In the genomic region with DNA sequence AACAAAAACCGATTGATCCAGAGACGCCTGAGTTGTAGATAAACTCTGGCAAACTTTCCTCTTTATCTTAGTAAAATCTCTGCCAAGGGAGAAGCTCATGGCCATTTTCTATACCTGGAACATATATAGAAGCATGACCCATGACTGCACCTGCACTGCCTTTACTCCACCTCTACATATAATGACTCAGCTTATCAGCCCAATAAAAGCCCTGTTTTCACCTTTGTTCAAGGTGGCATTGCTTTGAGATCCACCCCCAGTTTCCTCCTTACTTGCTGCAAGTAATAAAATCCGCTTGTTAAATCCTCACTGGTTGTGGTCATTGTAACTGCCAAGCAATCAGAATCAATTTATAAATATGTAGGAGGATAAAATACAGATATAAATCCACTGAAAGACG, we compare ENCODE assay signal across 28 cellular contexts.
"Had no signal": no experiment of that assay in that cellular context is flagged by ENCODE, and none has a peak within 500 bp of the region (broad histone marks: within the 10 kb centered on the region; RNA-seq: fewer than 3 reads in every experiment).

No MANE protein-coding gene starts in this region.

- H3K9me3 ChIP-seq: ascending aorta, sigmoid colon, thoracic aorta, upper lobe of left lung had no signal

- H3K27ac Mint-ChIP-seq: activated B cell treated with CpG ODN at 0.5 μM for 24 hours; activated CD4-positive, alpha-beta T cell treated with anti-CD3 and anti-CD28 coated beads for 36 hours; activated naive CD4-positive, alpha-beta T cell treated with anti-CD3 and anti-CD28 coated beads, Interleukin-2, amount 50 U/mL, for 72 hours; activated T-cell treated with anti-CD3 and anti-CD28 coated beads, Interleukin-2, amount 50 U/mL, for 24 hours; activated T-helper 17 cell treated with anti-CD3 and anti-CD28 coated beads, Interleukin-2, amount 50 U/mL, for 72 hours; memory B cell; naive B cell; T-helper 1 cell treated with Interleukin-12 subunit alpha and Interleukin-12 subunit beta and Interleukin-4 antibody, amounts not matched to agents 30 μg/mL and 1 μg/mL, for 36 hours had no signal

- H3K4me1 ChIP-seq: ascending aorta, foreskin keratinocyte, sigmoid colon, upper lobe of left lung had no signal

- H3K27ac ChIP-seq: ascending aorta, brain microvascular endothelial cell, foreskin keratinocyte, sigmoid colon, thoracic aorta, upper lobe of left lung had no signal

- ATAC-seq: activated CD4-positive, alpha-beta T cell treated with anti-CD3 and anti-CD28 coated beads for 36 hours; activated naive CD4-positive, alpha-beta T cell treated with anti-CD3 and anti-CD28 coated beads, Interleukin-2, amount 50 U/mL, for 72 hours; activated T-helper 17 cell treated with anti-CD3 and anti-CD28 coated beads, Interleukin-2, amount 50 U/mL, for 72 hours; foreskin keratinocyte had no signal

- H3K36me3 ChIP-seq: ascending aorta, brain microvascular endothelial cell, sigmoid colon, thoracic aorta, upper lobe of left lung had no signal

- H3K4me1 Mint-ChIP-seq: activated B cell treated with CpG ODN at 0.5 μM for 24 hours; activated CD4-positive, alpha-beta T cell treated with anti-CD3 and anti-CD28 coated beads for 36 hours; activated T-helper 17 cell treated with anti-CD3 and anti-CD28 coated beads, Interleukin-2, amount 50 U/mL, for 72 hours; memory B cell; naive B cell had no signal

- H3K27me3 Mint-ChIP-seq: activated B cell treated with CpG ODN at 0.5 μM for 24 hours; activated CD4-positive, alpha-beta T cell treated with anti-CD3 and anti-CD28 coated beads for 36 hours; activated T-cell treated with anti-CD3 and anti-CD28 coated beads, Interleukin-2, amount 50 U/mL, for 24 hours; activated T-helper 17 cell treated with anti-CD3 and anti-CD28 coated beads, Interleukin-2, amount 50 U/mL, for 72 hours; memory B cell; naive B cell had no signal

- DNase-seq: activated B cell treated with CpG ODN at 0.5 μM for 24 hours; activated CD4-positive, alpha-beta T cell treated with anti-CD3 and anti-CD28 coated beads for 36 hours; activated CD4-positive, alpha-beta T cell treated with anti-CD3 and anti-CD28 coated beads, Interleukin-2, amount 50 U/mL, for 4 hours; activated CD8-positive, alpha-beta memory T cell treated with anti-CD3 and anti-CD28 coated beads for 24 hours; activated CD8-positive, alpha-beta memory T cell treated with anti-CD3 and anti-CD28 coated beads, Interleukin-2, amount 50 U/mL, for 4 hours; activated T-cell treated with anti-CD3 and anti-CD28 coated beads, Interleukin-2, amount 50 U/mL, for 24 hours; brain microvascular endothelial cell; caudate nucleus; dermis blood vessel endothelial cell; effector CD8-positive, alpha-beta T cell; foreskin keratinocyte; glutamatergic neuron; hippocampal formation; naive B cell; nucleus accumbens; retina; sigmoid colon; stimulated activated CD4-positive, alpha-beta T cell treated with anti-CD3 and anti-CD28 coated beads, Interleukin-2, amount 100 ng/mL, for 48 hours; stimulated activated CD8-positive, alpha-beta memory T cell treated with anti-CD3 and anti-CD28 coated beads, Interleukin-4, amount 100 ng/mL, for 48 hours; stimulated activated naive CD4-positive, alpha-beta T cell; T1000; upper lobe of left lung had no signal

- H3K4me3 ChIP-seq: ascending aorta, sigmoid colon, thoracic aorta, upper lobe of left lung had no signal

- H3K36me3 Mint-ChIP-seq: activated naive CD4-positive, alpha-beta T cell treated with anti-CD3 and anti-CD28 coated beads, Interleukin-2, amount 50 U/mL, for 72 hours; memory B cell; naive B cell had no signal

- H3K27me3 ChIP-seq: ascending aorta, brain microvascular endothelial cell, foreskin keratinocyte, sigmoid colon, upper lobe of left lung had no signal

- H3K4me3 Mint-ChIP-seq: activated B cell treated with CpG ODN at 0.5 μM for 24 hours; activated CD4-positive, alpha-beta T cell treated with anti-CD3 and anti-CD28 coated beads for 36 hours; activated T-cell treated with anti-CD3 and anti-CD28 coated beads, Interleukin-2, amount 50 U/mL, for 24 hours; activated T-helper 17 cell treated with anti-CD3 and anti-CD28 coated beads, Interleukin-2, amount 50 U/mL, for 72 hours; memory B cell; naive B cell; T-helper 1 cell treated with Interleukin-12 subunit alpha and Interleukin-12 subunit beta and Interleukin-4 antibody, amounts not matched to agents 30 μg/mL and 1 μg/mL, for 36 hours had no signal
